8 cellular contexts compared by ENCODE assay signal in the genomic region with DNA sequence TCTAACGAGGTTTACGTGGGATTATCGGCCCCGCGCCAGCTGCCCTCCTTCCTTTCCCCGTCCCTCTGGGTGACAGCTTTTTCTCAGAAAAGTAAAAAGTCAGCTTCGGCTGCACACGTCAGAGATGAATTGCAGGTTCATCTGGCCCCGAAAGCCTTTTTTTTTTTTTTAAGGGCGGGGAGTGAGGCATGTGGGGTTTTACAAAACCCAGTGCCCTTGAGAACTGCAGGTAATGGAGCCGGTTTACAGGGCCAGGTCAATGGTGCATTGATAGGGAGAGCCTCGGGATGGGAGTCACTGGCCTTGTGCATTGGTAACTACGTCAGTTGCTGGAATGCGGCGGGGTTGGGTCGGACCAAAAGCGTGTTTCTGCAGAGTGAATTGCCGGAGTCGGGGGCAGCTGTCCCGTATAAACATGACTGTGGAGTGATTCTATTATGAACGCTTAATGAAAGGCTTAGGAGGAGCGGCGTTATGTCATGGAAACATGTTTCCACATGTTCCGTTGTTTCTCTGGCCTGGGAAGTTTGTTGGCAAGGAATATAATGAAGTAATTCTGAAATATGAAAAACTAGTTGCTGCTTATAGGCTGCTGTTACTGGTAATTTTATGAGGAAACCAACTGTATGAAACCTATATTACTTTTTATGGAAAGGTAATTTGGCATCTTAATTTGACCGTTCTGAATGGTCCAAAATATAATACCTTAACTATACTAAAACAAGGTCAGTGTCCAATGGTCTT. TPM values are rescaled to one million over a fixed set of nuclear protein-coding genes. Genes with fewer than 3 reads are reported as not detected.
DNase-seq lines count a peak whose midpoint lies in the region; ATAC-seq and TF ChIP-seq lines count a peak whose summit lies in the region.

No MANE protein-coding gene starts in this region.

- no peaks in the 10 kb centered on the region for H4K20me1 ChIP-seq in OCI-LY7 (ENCODE audit: insufficient read depth, low read length)

- H3K36me3 ChIP-seq in ES-I3 (ENCODE audit: insufficient read depth, low read length) (no peaks in the 10 kb centered on the region), OCI-LY7 (ENCODE audit: insufficient read depth, low read length) (no peaks in the 10 kb centered on the region), skeletal muscle satellite cell (ENCODE audit: insufficient read depth, low read length) (no peaks in the 10 kb centered on the region)

- POLR2A ChIA-PET in OCI-LY7 (lab: Charles Lee): interaction anchor here (0.6 to 0.7 kb wide), 3 partner anchors 59 to 1704 kb away, joined by 3 to 10 read pairs (median 3); no protein-coding TSS in a partner anchor

- H3K27ac ChIP-seq in OCI-LY7 (ENCODE audit: low read depth, low read length, poor library complexity, severe bottlenecking): no peak overlapping the region

- H3K9me3 ChIP-seq in ES-I3 (ENCODE audit: control insufficient read depth, insufficient read depth, low read length) (no peaks in the 10 kb centered on the region), OCI-LY7 (ENCODE audit: low read length) (no peaks in the 10 kb centered on the region), skeletal muscle satellite cell (replicated peaks; ENCODE audit: low read length) (no peaks in the 10 kb centered on the region)

- H3K79me2 ChIP-seq in OCI-LY7 (ENCODE audit: insufficient read depth, low read depth, low read length): no peaks in the 10 kb centered on the region

- H3K4me2 ChIP-seq in OCI-LY7 (ENCODE audit: low read length): peak overlapping the region; percentile 55
- H3K4me2 ChIP-seq in skeletal muscle satellite cell (ENCODE audit: low read length): peak overlapping the region; percentile 99

- no peak for TF ChIP-seq CTCF in OCI-LY7 (conservative IDR thresholded peaks at IDR 0.05; ENCODE audit: low read length)

- peaks cover 3% of the 10 kb centered on the region; the same call in 1 of the 2 replicates for H3K4me1 ChIP-seq in ES-I3 (ENCODE audit: insufficient read depth, low read length)
- peaks cover 5% of the 10 kb centered on the region for H3K4me1 ChIP-seq in OCI-LY7 (ENCODE audit: insufficient read depth, low read length, poor library complexity, severe bottlenecking)
- H3K4me1 ChIP-seq in skeletal muscle satellite cell (ENCODE audit: control insufficient read depth, insufficient read depth, low read length): no peaks in the 10 kb centered on the region

- H2AFZ ChIP-seq in OCI-LY7 (ENCODE audit: low read length): no peak overlapping the region

- BruUV-seq in OCI-LY7 (replicated peaks; lab: Mats Ljungman, UMichigan): no TSS peak

- H3K27me3 ChIP-seq in skeletal muscle satellite cell (ENCODE audit: control insufficient read depth, insufficient read depth, low read length): peaks cover 2% of the 10 kb centered on the region

- H3K9ac ChIP-seq in ES-I3 (ENCODE audit: low read depth, low read length): peak overlapping the region; percentile 82
- H3K9ac ChIP-seq in skeletal muscle satellite cell (ENCODE audit: low read depth, low read length): peak overlapping the region; percentile 87

- DNase-seq in A172 (ENCODE audit: low spot score) (peak; percentile 30), OCI-LY7 (ENCODE audit: low spot score) (no peak), cerebellar cortex (ENCODE audit: low spot score) (peak; percentile 76), iris pigment epithelial cell (ENCODE audit: low read depth) (peak; percentile 75)

- no peaks in the 10 kb centered on the region for H3K9me2 ChIP-seq in OCI-LY7 (ENCODE audit: insufficient read depth, low read length)

- intact Hi-C loops in OCI-LY7 (cut with micrococcal nuclease; ENCODE audit: unreplicated experiment): no loop called here

- CTCF ChIA-PET in OCI-LY7 (lab: Charles Lee; ENCODE audit: unreplicated experiment): no interaction called here

- H3K4me3 ChIP-seq in OCI-LY7 (ENCODE audit: low read depth, low read length, poor library complexity, severe bottlenecking) (no peak overlapping the region), skeletal muscle satellite cell (ENCODE audit: low read length) (peak overlapping the region; percentile 93)

- ATAC-seq in HG03103 (IDR thresholded peaks at IDR 0.05; ENCODE audit: low read depth, unreplicated experiment) (peak; percentile 18), GM21529 (IDR thresholded peaks at IDR 0.05; ENCODE audit: unreplicated experiment) (no peak)

RNA-seq across cellular contexts. Expression of gene HSPA4L, which starts 1.1 kb away (rescaled TPM):
- total RNA-seq in A172 (2014; rRNA removed; shearing (Covaris generic)): 13.1 and 13.2 TPM in 2 replicates
- total RNA-seq in OCI-LY7 (2014; rRNA removed; shearing (Covaris generic)): not detected in 2 replicates
- total RNA-seq in OCI-LY7 (2022): not detected in 2 replicates
- total RNA-seq in skeletal muscle satellite cell (2012; rRNA removed): 3.5 and 5.6 TPM in 2 replicates

RNA-seq across cellular contexts. Expression of gene SLC25A31, which starts 53.0 kb away (rescaled TPM):
- total RNA-seq in A172 (2014; rRNA removed; shearing (Covaris generic)): not detected in 2 replicates
- total RNA-seq in OCI-LY7 (2014; rRNA removed; shearing (Covaris generic)): not detected in 2 replicates
- total RNA-seq in OCI-LY7 (2022): not detected in 2 replicates
- not detected in 2 replicates for total RNA-seq in skeletal muscle satellite cell (2012; rRNA removed)

Comparison
In these comparisons a context has a peak if more than half of its experiments do, and no peak if none do; other contexts are left out.
1. RNA of gene HSPA4L, which starts 1.1 kb away (total RNA-seq): 13.1 to 13.2 TPM in A172; not detected in OCI-LY7; every median in the first group is over 10 times any median in the second.